ENCODE assay signal across 1 cellular context in the genomic region with DNA sequence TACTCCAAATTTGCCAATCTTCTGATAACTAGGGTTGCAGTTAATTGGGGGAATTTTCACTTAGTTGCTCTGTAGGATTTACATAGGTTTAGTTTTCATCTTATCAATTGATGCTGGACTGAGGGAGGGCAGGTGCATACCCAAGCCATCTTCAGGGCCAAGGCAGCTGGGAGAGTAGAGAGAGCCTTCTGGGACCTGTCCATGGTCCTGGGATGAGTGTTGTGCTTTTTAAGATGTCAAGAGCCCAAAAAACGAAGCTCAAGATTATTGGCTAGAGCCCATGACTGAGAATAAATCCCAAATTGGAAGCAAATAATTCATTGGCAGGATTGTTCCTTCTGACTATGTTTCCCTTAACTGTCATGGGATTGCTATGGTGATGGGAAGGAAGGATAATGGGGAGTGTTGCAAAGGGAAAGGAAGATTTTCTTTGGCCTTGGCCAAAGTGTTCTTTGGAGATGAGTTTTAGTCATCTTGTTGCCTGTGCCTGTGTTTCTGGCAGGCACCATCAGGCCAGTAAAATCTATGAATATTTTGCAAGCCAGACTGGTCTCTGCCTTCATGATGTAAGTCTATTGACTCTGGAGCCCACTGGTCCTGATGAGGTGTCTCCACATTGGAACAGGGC.
TF ChIP-seq lines count a peak whose summit lies in the region.

No MANE protein-coding gene starts in this region.

TF ChIP-seq in PFSK-1, 5 proteins besides CTCF, POLR2A, EP300 and RAD21 (continued from another document):
- TF ChIP-seq TAF1 (IDR thresholded peaks at IDR 0.05; ENCODE audit: borderline replicate concordance, insufficient read depth, low read length) (no peak), POLR2AphosphoS5 (IDR thresholded peaks at IDR 0.05; ENCODE audit: low read depth, low read length) (no peak)
- TF ChIP-seq, protein P1, sequence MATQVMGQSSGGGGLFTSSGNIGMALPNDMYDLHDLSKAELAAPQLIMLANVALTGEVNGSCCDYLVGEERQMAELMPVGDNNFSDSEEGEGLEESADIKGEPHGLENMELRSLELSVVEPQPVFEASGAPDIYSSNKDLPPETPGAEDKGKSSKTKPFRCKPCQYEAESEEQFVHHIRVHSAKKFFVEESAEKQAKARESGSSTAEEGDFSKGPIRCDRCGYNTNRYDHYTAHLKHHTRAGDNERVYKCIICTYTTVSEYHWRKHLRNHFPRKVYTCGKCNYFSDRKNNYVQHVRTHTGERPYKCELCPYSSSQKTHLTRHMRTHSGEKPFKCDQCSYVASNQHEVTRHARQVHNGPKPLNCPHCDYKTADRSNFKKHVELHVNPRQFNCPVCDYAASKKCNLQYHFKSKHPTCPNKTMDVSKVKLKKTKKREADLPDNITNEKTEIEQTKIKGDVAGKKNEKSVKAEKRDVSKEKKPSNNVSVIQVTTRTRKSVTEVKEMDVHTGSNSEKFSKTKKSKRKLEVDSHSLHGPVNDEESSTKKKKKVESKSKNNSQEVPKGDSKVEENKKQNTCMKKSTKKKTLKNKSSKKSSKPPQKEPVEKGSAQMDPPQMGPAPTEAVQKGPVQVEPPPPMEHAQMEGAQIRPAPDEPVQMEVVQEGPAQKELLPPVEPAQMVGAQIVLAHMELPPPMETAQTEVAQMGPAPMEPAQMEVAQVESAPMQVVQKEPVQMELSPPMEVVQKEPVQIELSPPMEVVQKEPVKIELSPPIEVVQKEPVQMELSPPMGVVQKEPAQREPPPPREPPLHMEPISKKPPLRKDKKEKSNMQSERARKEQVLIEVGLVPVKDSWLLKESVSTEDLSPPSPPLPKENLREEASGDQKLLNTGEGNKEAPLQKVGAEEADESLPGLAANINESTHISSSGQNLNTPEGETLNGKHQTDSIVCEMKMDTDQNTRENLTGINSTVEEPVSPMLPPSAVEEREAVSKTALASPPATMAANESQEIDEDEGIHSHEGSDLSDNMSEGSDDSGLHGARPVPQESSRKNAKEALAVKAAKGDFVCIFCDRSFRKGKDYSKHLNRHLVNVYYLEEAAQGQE (IDR thresholded peaks at IDR 0.05; ENCODE audit: insufficient read depth in 1 of 2, low read depth in 2 of 2, low read length in 2 of 2), result peak; percentile 83 to 95
